In genomic region chr11:60366262-60366904, GRCh38 we compare ENCODE assay signal across 9 cellular contexts. TPM values are rescaled to one million over a fixed set of nuclear protein-coding genes. Genes with fewer than 3 reads are reported as not detected.
"Had no signal": no experiment of that assay in that cellular context is flagged by ENCODE, and none has a peak within 500 bp of the region (broad histone marks: within the 10 kb centered on the region; RNA-seq: fewer than 3 reads in every experiment).

No MANE protein-coding gene starts in this region.

RNA-seq across cellular contexts. Expression of gene MS4A7, which starts 11.9 kb away (rescaled TPM):
- total RNA-seq: HT-29, LHCN-M2, MCF 10A, NCI-H460, PC-9, RPMI7951, SJCRH30 had no signal

RNA-seq across cellular contexts. Expression of gene MS4A14, which starts 29.9 kb away (rescaled TPM):
- total RNA-seq: HT-29, MCF 10A, NCI-H460, PC-9, RPMI7951, SJCRH30 had no signal

RNA-seq across cellular contexts. Expression of gene MS4A6E, which starts 39.3 kb away (rescaled TPM):
- total RNA-seq: HT-29, LHCN-M2, MCF 10A, NCI-H460, PC-9, Peyer's patch, Right ventricle myocardium inferior, RPMI7951, SJCRH30 had no signal
